In genomic region chr7:25995893-25996529, GRCh38 we compare ENCODE assay signal across 19 cellular contexts.
DNase-seq lines count a peak whose midpoint lies in the region; TF ChIP-seq lines count a peak whose summit lies in the region.
"Had no signal": no experiment of that assay in that cellular context is flagged by ENCODE, and none has a peak within 500 bp of the region (broad histone marks: within the 10 kb centered on the region; RNA-seq: fewer than 3 reads in every experiment).

No MANE protein-coding gene starts in this region.

- no peak for TF ChIP-seq EP300 in Ishikawa (IDR thresholded peaks at IDR 0.05; ENCODE audit: borderline replicate concordance)

- no peak overlapping the region for H4K5ac ChIP-seq in mesendoderm (ENCODE audit: low read length)

- no peak overlapping the region for H3K23ac ChIP-seq in mesendoderm (ENCODE audit: low read length)

- no peak overlapping the region for H2BK15ac ChIP-seq in mesendoderm (replicated peaks; ENCODE audit: low read depth)

- in situ Hi-C loops in brain microvascular endothelial cell (cut with HindIII; ENCODE audit: low pct_ligation_motif_present, low sequenced_read_pairs) = no loop called here

- H3K36me3 ChIP-seq in mesendoderm (ENCODE audit: control insufficient read depth, insufficient read depth, low read length) (no peaks in the 10 kb centered on the region), brain microvascular endothelial cell (replicated peaks) (no peaks in the 10 kb centered on the region)
- H3K36me3 ChIP-seq: tibial artery had no signal

- H3K18ac ChIP-seq in mesendoderm (ENCODE audit: low read length) = no peak overlapping the region

- no peaks in the 10 kb centered on the region for H3K79me2 ChIP-seq in mesendoderm (ENCODE audit: control insufficient read depth, insufficient read depth, low read length)

- H3K4me1 ChIP-seq in mesendoderm (ENCODE audit: control insufficient read depth, low read depth, low read length) = no peaks in the 10 kb centered on the region
- H3K4me1 ChIP-seq: tibial artery had no signal

- no peak for TF ChIP-seq CTCF in brain microvascular endothelial cell (IDR thresholded peaks at IDR 0.05; ENCODE audit: low read depth, low read length, missing control alignments)
- no peak for TF ChIP-seq CTCF in coronary artery (IDR thresholded peaks at IDR 0.05)

- peak; percentile 44 for TF ChIP-seq RAD21 in Ishikawa (IDR thresholded peaks at IDR 0.05; ENCODE audit: low read depth)

- H3K27me3 ChIP-seq in mesendoderm (ENCODE audit: insufficient read depth, low read length, poor library complexity) (no peaks in the 10 kb centered on the region), brain microvascular endothelial cell (replicated peaks) (no peaks in the 10 kb centered on the region)

- no peaks in the 10 kb centered on the region for H3K79me1 ChIP-seq in mesendoderm (ENCODE audit: low read length)

- H3K4me3 ChIP-seq in mesendoderm (ENCODE audit: low read length) (no peak overlapping the region), brain microvascular endothelial cell (ENCODE audit: low read depth, low read length) (no peak overlapping the region), coronary artery (no peak overlapping the region)
- H3K4me3 ChIP-seq: tibial artery had no signal

- H3K27ac ChIP-seq in mesendoderm (ENCODE audit: low read depth, low read length) (no peak overlapping the region), brain microvascular endothelial cell (no peak overlapping the region), coronary artery (no peak overlapping the region)
- H3K27ac ChIP-seq: tibial artery had no signal

- H3K4ac ChIP-seq in mesendoderm (ENCODE audit: low read depth, low read length) = no peak overlapping the region

- H2AK5ac ChIP-seq in mesendoderm (ENCODE audit: low read length) = no peak overlapping the region

- DNase-seq in DMS53 treated with DMSO at 0.1 percent for 48 hours (lab: John Stamatoyannopoulos, UW; ENCODE audit: unreplicated experiment) (peak; percentile 84), SW480 (ENCODE audit: low spot score) (peak; percentile 28), mesendoderm (peak; percentile 32), brain microvascular endothelial cell (no peak), AML-193 (lab: John Stamatoyannopoulos, UW) (no peak), coronary artery (ENCODE audit: low spot score) (no peak)
- DNase-seq: activated B cell treated with CpG ODN at 0.5 μM for 24 hours; activated effector memory CD4-positive, alpha-beta T cell treated with anti-CD3 and anti-CD28 coated beads, Interleukin-2, amount 50 U/mL, for 16 hours; aorta; C1 segment of cervical spinal cord; cortex of kidney; IMR-90; left ventricle myocardium superior; natural killer cell; NCI-H1436; retina; stimulated activated CD4-positive, alpha-beta T cell treated with anti-CD3 and anti-CD28 coated beads, Interleukin-2, amount 100 ng/mL, for 24 hours; tibial artery had no signal

- no peak overlapping the region for H2BK5ac ChIP-seq in mesendoderm (ENCODE audit: low read length)

- H4K8ac ChIP-seq in mesendoderm (ENCODE audit: low read depth, low read length) = no peak overlapping the region

- no peak overlapping the region for H3K9ac ChIP-seq in mesendoderm (ENCODE audit: low read length)

- WGBS in mesendoderm (ENCODE audit: extremely low coverage, insufficient coverage, low lambda C conversion rate) = no CpG with 5 or more reads among the region's 7 CpGs

- H3K4me2 ChIP-seq in mesendoderm (ENCODE audit: low read length) = no peak overlapping the region

- H2BK120ac ChIP-seq in mesendoderm (ENCODE audit: low read depth, low read length) = no peak overlapping the region

- H3K56ac ChIP-seq in mesendoderm (ENCODE audit: low read length) = no peak overlapping the region

TF ChIP-seq in Ishikawa, 13 proteins besides CTCF, POLR2A, EP300 and RAD21:
- no peak for TF ChIP-seq CREB1 (IDR thresholded peaks at IDR 0.05; ENCODE audit: low read depth)
- no peak for TF ChIP-seq TEAD4 (IDR thresholded peaks at IDR 0.05)
- TF ChIP-seq MAX (IDR thresholded peaks at IDR 0.05) = no peak
- TF ChIP-seq ZBTB7A (IDR thresholded peaks at IDR 0.05; ENCODE audit: low read depth) = no peak
- no peak for TF ChIP-seq TCF12 (IDR thresholded peaks at IDR 0.05; ENCODE audit: low read depth)
- TF ChIP-seq FOXM1 (IDR thresholded peaks at IDR 0.05; ENCODE audit: borderline replicate concordance, low read depth) = no peak
- TF ChIP-seq REST (IDR thresholded peaks at IDR 0.05; ENCODE audit: low read depth) = no peak
- TF ChIP-seq USF1 (IDR thresholded peaks at IDR 0.05) = no peak
- TF ChIP-seq NFIC (IDR thresholded peaks at IDR 0.05) = no peak
- TF ChIP-seq YY1 (IDR thresholded peaks at IDR 0.05; ENCODE audit: low read depth) = no peak
- TF ChIP-seq CEBPB (IDR thresholded peaks at IDR 0.05) = no peak
- TF ChIP-seq TAF1 (IDR thresholded peaks at IDR 0.05; ENCODE audit: low read depth) = no peak

Comparison
In these comparisons a context has a peak if more than half of its experiments do, and no peak if none do; other contexts are left out.
1. DNase-seq: peak in DMS53 treated with DMSO at 0.1 percent for 48 hours (single experiment), SW480 (single experiment) and mesendoderm (single experiment); none in brain microvascular endothelial cell (single experiment), AML-193 (0 of 2) and coronary artery (single experiment).